1 cellular context compared by ENCODE assay signal in genomic region chr14:37230551-37231194, GRCh38.
TF ChIP-seq lines count a peak whose summit lies in the region.

No MANE protein-coding gene starts in this region.

TF ChIP-seq in H1, 55 proteins besides CTCF, POLR2A, EP300 and RAD21:
- no peak for TF ChIP-seq JUND (IDR thresholded peaks at IDR 0.05; ENCODE audit: low read length)
- TF ChIP-seq CHD7 (IDR thresholded peaks at IDR 0.05; ENCODE audit: insufficient replicate concordance, low read length) = peak; percentile 61
